Comparison of ENCODE assay signal across 18 cellular contexts in the genomic region with DNA sequence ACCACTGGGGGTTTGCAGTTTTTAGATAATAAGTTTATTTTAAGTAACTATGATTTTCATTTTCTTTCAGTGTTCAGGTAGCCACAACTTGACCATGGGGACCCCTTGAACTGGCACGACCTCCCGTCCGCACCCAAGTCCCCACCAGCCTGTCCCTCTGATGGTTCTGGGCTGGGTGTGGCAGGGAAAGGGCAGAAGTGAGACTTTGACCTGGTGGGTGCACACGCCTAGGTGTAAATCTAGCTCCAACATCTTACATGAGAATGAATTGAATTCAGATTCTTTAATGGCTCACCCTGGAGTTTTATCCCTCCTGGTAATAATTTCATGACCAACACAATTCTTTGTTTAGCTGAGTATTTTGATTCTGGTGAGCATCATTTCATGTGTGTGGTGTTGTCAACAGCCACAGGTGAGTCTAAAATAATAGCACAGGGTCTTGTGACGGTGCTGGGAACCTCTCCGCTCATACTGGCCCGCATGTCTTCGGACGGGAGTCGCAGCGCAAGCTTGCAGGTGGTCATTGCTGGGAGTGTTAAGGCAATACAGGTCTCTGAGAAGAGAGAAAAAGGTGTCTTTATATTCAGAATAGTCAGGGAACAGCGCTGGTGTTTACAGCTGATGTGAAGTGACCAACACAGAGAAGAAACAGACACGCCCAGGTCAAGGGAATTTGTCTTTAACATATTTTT.
"Had no signal": no experiment of that assay in that cellular context is flagged by ENCODE, and none has a peak within 500 bp of the region (broad histone marks: within the 10 kb centered on the region; RNA-seq: fewer than 3 reads in every experiment).

No MANE protein-coding gene starts in this region.

- DNase-seq: activated CD4-positive, alpha-beta memory T cell treated with anti-CD3 and anti-CD28 coated beads for 36 hours; activated CD4-positive, alpha-beta T cell treated with anti-CD3 and anti-CD28 coated beads for 48 hours; activated effector memory CD4-positive, alpha-beta T cell treated with Interleukin-2 at 50 U/mL for 16 hours; activated naive CD4-positive, alpha-beta T cell treated with anti-CD3 and anti-CD28 coated beads for 36 hours; activated T-cell treated with anti-CD3 and anti-CD28 coated beads, Interleukin-2, amount 50 U/mL, for 48 hours; amygdala; effector CD8-positive, alpha-beta T cell; foreskin melanocyte; glutamatergic neuron; stimulated activated CD4-positive, alpha-beta T cell treated with anti-CD3 and anti-CD28 coated beads, Interleukin-4, amount 100 ng/mL, for 1 hour; stimulated activated naive CD4-positive, alpha-beta T cell treated with Interleukin-2 at 50 U/mL for 16 hours; upper lobe of left lung had no signal

- H3K36me3 ChIP-seq: prostate gland, SJSA1, thoracic aorta, upper lobe of left lung had no signal

- H3K4me1 ChIP-seq: prostate gland had no signal

- ATAC-seq: naive thymus-derived CD8-positive, alpha-beta T cell had no signal

- H3K4me3 ChIP-seq: hepatocyte, lung, prostate gland, SJSA1, thoracic aorta, upper lobe of left lung had no signal

- H3K79me2 ChIP-seq: hepatocyte had no signal

- H2AFZ ChIP-seq: hepatocyte had no signal

- H3K27me3 ChIP-seq: hepatocyte, SJSA1, upper lobe of left lung had no signal

- H3K4me2 ChIP-seq: hepatocyte had no signal

- H3K27ac ChIP-seq: hepatocyte, prostate gland, SJSA1, thoracic aorta, upper lobe of left lung had no signal

- H3K9me3 ChIP-seq: prostate gland, SJSA1, thoracic aorta, upper lobe of left lung had no signal
